1 cellular context compared by ENCODE assay signal in the genomic region with DNA sequence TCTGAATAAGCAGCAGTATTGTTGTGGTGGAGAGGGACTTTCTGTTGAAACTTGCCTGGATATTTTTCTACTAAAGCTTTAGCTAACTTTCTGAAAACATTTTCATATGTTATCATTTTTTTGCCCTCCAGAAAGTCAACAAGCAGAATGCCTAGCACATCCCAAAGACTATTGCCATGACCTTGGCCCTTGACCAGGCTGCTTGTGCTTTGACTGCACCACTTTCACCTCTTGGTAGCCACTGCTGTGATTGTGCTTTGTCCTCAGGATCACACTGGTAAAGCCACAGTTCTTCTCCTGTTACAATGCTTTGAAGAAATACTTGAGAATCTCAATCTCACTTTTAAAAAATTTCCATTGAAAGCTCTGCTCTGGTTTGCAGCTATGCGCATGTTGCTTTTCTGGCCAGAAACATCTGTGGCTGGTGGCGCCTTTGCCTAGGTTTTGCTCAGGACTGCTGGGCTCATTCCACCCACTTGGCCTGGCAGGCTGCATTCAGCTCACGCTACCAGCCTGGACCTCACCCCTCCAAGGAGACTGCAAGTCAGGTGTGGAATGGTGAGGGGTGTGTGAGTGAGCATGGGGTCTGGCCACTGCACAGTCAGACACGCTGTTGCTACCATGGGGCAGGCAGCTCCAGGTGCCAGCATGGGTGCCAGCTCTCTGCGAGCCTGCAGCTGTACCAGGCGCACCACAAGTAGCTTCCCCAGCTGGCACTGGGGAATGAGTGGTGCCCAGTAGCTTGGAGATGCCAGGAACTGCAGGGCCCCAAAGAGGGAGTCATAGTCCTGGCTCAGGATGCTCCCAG.
TF ChIP-seq lines count a peak whose summit lies in the region.

No MANE protein-coding gene starts in this region.

TF ChIP-seq in HepG2, 621 proteins besides CTCF, POLR2A, EP300 and RAD21 (continued from another document and continues in another):
- TF ChIP-seq, protein P1, sequence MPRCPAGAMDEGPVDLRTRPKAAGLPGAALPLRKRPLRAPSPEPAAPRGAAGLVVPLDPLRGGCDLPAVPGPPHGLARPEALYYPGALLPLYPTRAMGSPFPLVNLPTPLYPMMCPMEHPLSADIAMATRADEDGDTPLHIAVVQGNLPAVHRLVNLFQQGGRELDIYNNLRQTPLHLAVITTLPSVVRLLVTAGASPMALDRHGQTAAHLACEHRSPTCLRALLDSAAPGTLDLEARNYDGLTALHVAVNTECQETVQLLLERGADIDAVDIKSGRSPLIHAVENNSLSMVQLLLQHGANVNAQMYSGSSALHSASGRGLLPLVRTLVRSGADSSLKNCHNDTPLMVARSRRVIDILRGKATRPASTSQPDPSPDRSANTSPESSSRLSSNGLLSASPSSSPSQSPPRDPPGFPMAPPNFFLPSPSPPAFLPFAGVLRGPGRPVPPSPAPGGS (CRISPR knock-in tag; IDR thresholded peaks at IDR 0.05): no peak
- TF ChIP-seq FOXO1 (CRISPR knock-in tag; IDR thresholded peaks at IDR 0.05) (peak; percentile 52; the same call in 1 of the 2 replicates), ZNF275 (CRISPR knock-in tag; IDR thresholded peaks at IDR 0.05; ENCODE audit: borderline replicate concordance) (no peak), CC2D1A (CRISPR knock-in tag; IDR thresholded peaks at IDR 0.05) (no peak), RFXANK (CRISPR knock-in tag; IDR thresholded peaks at IDR 0.05) (no peak), ZNF550 (CRISPR knock-in tag; IDR thresholded peaks at IDR 0.05; ENCODE audit: borderline replicate concordance) (no peak), ZNF747 (CRISPR knock-in tag; IDR thresholded peaks at IDR 0.05; ENCODE audit: borderline replicate concordance) (no peak), CCDC6 (CRISPR knock-in tag; IDR thresholded peaks at IDR 0.05) (no peak), ZNF260 (CRISPR knock-in tag; IDR thresholded peaks at IDR 0.05; ENCODE audit: borderline replicate concordance, low read depth) (no peak), ZNF768 (CRISPR knock-in tag; IDR thresholded peaks at IDR 0.05) (0 out of 2 replicates have a peak, but pooled peaks have one; percentile 24), MYC (CRISPR knock-in tag; IDR thresholded peaks at IDR 0.05; ENCODE audit: borderline replicate concordance) (no peak), MNT (IDR thresholded peaks at IDR 0.05) (no peak), FOXJ3 (CRISPR knock-in tag; IDR thresholded peaks at IDR 0.05; ENCODE audit: borderline replicate concordance) (peak; percentile 58; the same call in 1 of the 2 replicates), ZBTB25 (CRISPR knock-in tag; IDR thresholded peaks at IDR 0.05) (no peak), PAF1 (CRISPR knock-in tag; IDR thresholded peaks at IDR 0.05) (no peak), MIER2 (CRISPR knock-in tag; IDR thresholded peaks at IDR 0.05) (0 out of 2 replicates have a peak, but pooled peaks have one; percentile 18), NKX3-1 (CRISPR knock-in tag; IDR thresholded peaks at IDR 0.05) (0 out of 2 replicates have a peak, but pooled peaks have one; percentile 30), ZFP36L2 (CRISPR knock-in tag; IDR thresholded peaks at IDR 0.05) (no peak), ZNF670 (CRISPR knock-in tag; IDR thresholded peaks at IDR 0.05; ENCODE audit: borderline replicate concordance) (no peak), ARID3A (IDR thresholded peaks at IDR 0.05; ENCODE audit: low read depth, low read length) (no peak), KDM4B (CRISPR knock-in tag; IDR thresholded peaks at IDR 0.05) (no peak), GATAD2A (CRISPR knock-in tag; IDR thresholded peaks at IDR 0.05) (peak; percentile 89), CEBPB (IDR thresholded peaks at IDR 0.05; ENCODE audit: borderline replicate concordance, low read depth, low read length) (no peak), ISL2 (CRISPR knock-in tag; IDR thresholded peaks at IDR 0.05) (peak; percentile 42; the same call in 1 of the 2 replicates), TBP (CRISPR knock-in tag; IDR thresholded peaks at IDR 0.05) (no peak), ZNF276 (CRISPR knock-in tag; IDR thresholded peaks at IDR 0.05; ENCODE audit: low read depth) (no peak), TCF7 (IDR thresholded peaks at IDR 0.05; ENCODE audit: low read depth) (no peak; the same call in 1 of the 2 replicates), ZNF501 (CRISPR knock-in tag; IDR thresholded peaks at IDR 0.05) (0 out of 2 replicates have a peak, but pooled peaks have one; percentile 42), THRA (CRISPR knock-in tag; IDR thresholded peaks at IDR 0.05; ENCODE audit: borderline replicate concordance) (peak; percentile 72; the same call in 1 of the 2 replicates), MEF2D (CRISPR knock-in tag; IDR thresholded peaks at IDR 0.05) (0 out of 2 replicates have a peak, but pooled peaks have one; percentile 28), ZNF776 (CRISPR knock-in tag; IDR thresholded peaks at IDR 0.05) (no peak), HDAC1 (CRISPR knock-in tag; IDR thresholded peaks at IDR 0.05) (peak; percentile 46; the same call in 1 of the 2 replicates), AGO1 (IDR thresholded peaks at IDR 0.05; ENCODE audit: low read depth, low read length, poor library complexity, severe bottlenecking) (no peak), ZNF264 (CRISPR knock-in tag; IDR thresholded peaks at IDR 0.05) (0 out of 2 replicates have a peak, but pooled peaks have one; percentile 38), IRF2 (CRISPR knock-in tag; IDR thresholded peaks at IDR 0.05) (peak; percentile 63), ZNF703 (CRISPR knock-in tag; IDR thresholded peaks at IDR 0.05; ENCODE audit: borderline replicate concordance) (no peak)
- TF ChIP-seq, protein P2, sequence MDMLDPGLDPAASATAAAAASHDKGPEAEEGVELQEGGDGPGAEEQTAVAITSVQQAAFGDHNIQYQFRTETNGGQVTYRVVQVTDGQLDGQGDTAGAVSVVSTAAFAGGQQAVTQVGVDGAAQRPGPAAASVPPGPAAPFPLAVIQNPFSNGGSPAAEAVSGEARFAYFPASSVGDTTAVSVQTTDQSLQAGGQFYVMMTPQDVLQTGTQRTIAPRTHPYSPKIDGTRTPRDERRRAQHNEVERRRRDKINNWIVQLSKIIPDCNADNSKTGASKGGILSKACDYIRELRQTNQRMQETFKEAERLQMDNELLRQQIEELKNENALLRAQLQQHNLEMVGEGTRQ (IDR thresholded peaks at IDR 0.05; ENCODE audit: low read depth, low read length): no peak
- TF ChIP-seq, protein P2 (CRISPR knock-in tag; IDR thresholded peaks at IDR 0.05; ENCODE audit: borderline replicate concordance): no peak
- TF ChIP-seq, protein P3, sequence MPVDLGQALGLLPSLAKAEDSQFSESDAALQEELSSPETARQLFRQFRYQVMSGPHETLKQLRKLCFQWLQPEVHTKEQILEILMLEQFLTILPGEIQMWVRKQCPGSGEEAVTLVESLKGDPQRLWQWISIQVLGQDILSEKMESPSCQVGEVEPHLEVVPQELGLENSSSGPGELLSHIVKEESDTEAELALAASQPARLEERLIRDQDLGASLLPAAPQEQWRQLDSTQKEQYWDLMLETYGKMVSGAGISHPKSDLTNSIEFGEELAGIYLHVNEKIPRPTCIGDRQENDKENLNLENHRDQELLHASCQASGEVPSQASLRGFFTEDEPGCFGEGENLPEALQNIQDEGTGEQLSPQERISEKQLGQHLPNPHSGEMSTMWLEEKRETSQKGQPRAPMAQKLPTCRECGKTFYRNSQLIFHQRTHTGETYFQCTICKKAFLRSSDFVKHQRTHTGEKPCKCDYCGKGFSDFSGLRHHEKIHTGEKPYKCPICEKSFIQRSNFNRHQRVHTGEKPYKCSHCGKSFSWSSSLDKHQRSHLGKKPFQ (CRISPR knock-in tag; IDR thresholded peaks at IDR 0.05; ENCODE audit: insufficient replicate concordance): no peak
- TF ChIP-seq, protein P4, sequence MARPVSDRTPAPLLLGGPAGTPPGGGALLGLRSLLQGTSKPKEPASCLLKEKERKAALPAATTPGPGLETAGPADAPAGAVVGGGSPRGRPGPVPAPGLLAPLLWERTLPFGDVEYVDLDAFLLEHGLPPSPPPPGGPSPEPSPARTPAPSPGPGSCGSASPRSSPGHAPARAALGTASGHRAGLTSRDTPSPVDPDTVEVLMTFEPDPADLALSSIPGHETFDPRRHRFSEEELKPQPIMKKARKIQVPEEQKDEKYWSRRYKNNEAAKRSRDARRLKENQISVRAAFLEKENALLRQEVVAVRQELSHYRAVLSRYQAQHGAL (CRISPR knock-in tag; IDR thresholded peaks at IDR 0.05; ENCODE audit: not compliant biosample characterization): no peak
